8 cellular contexts compared by ENCODE assay signal in the genomic region with DNA sequence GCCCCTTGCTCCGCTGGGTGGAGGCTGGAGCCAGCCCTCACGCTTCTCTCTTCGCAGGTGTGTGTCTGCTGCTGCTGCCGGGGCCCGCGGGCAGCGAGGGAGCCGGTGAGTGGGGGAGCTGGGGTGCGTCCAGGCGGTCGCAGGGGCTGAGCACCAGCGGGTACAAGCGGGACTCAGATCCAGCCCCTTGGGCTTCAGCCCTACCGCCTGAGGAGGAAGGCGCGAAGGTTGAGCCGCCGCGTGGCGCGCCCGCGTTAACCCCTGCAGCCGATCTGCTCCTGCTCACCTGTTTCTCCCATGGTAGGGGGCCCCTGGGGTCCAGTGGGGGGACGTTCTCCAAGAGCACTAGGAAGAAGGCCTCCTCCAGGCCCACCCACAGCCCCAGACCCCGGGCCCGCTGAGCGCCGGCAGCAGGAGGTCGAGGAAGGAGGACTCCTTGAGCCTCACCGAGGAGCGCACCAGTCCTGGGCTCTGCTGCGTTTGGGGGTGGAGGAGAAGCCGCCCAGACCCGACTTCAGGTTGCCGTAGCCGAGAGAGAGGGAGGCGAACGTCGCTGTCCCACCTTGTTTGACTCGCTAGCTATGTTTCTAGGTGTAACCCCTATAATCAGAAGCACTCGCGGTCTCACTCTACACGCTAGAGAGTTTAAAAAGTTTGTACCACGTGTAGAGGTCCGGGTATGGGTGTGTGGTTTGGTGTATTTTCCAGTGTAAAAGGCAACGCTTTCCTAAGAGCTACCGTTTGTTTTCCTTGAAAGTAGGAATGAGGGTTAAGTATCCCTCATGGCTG. TPM values are rescaled to one million over a fixed set of nuclear protein-coding genes. Genes with fewer than 3 reads are reported as not detected.
A peak's percentile ranks its signal among the peaks of the same experiment; 100 is the strongest.
DNase-seq lines count a peak whose midpoint lies in the region; ATAC-seq and TF ChIP-seq lines count a peak whose summit lies in the region.

No MANE protein-coding gene starts in this region.

- ATAC-seq in HG03025 (IDR thresholded peaks at IDR 0.05; ENCODE audit: low FRiP score, unreplicated experiment) = peak; percentile 29
- peak; percentile 34 to 37 for ATAC-seq in naive thymus-derived CD8-positive, alpha-beta T cell

- peaks cover 45% of the 10 kb centered on the region for H3K27me3 ChIP-seq in SJSA1 (replicated peaks)
- H3K27me3 ChIP-seq in endodermal cell (ENCODE audit: control insufficient read depth, insufficient read depth, low read length, poor library complexity, severe bottlenecking) = peaks cover 44% of the 10 kb centered on the region

- no peak overlapping the region for H3K27ac Mint-ChIP-seq in endodermal cell
- no peak overlapping the region for H3K27ac Mint-ChIP-seq in naive thymus-derived CD8-positive, alpha-beta T cell

- peak overlapping the region; percentile 38; the same call in 1 of the 2 replicates for H3K4me3 ChIP-seq in SJSA1
- peak overlapping the region; percentile 76 for H3K4me3 ChIP-seq in endodermal cell (ENCODE audit: low read length)

- POLR2A ChIA-PET in naive thymus-derived CD8-positive, alpha-beta T cell (lab: Charles Lee) = no interaction called here

- H3K27me3 Mint-ChIP-seq in endodermal cell (ENCODE audit: insufficient read depth) = peaks cover 39% of the 10 kb centered on the region
- peaks cover 21 to 54% (median 36%) of the 10 kb centered on the region in 5 donors for H3K27me3 Mint-ChIP-seq in naive thymus-derived CD8-positive, alpha-beta T cell

- peaks cover 15% of the 10 kb centered on the region for H3K4me1 Mint-ChIP-seq in endodermal cell
- H3K4me1 Mint-ChIP-seq in naive thymus-derived CD8-positive, alpha-beta T cell = peaks cover 3 to 18% (median 12%) of the 10 kb centered on the region in 4 donors

- peaks cover 14% of the 10 kb centered on the region for H3K36me3 Mint-ChIP-seq in endodermal cell (ENCODE audit: low read depth)
- H3K36me3 Mint-ChIP-seq in naive thymus-derived CD8-positive, alpha-beta T cell = peaks cover 0 to 3% (median 0%) of the 10 kb centered on the region in 3 donors

- H3K4me3 Mint-ChIP-seq in endodermal cell = peak overlapping the region; percentile 63
- peak overlapping the region; percentile 69 to 90 (median 79) for H3K4me3 Mint-ChIP-seq in naive thymus-derived CD8-positive, alpha-beta T cell

- H3K9me3 Mint-ChIP-seq in endodermal cell = no peaks in the 10 kb centered on the region
- H3K9me3 Mint-ChIP-seq in naive thymus-derived CD8-positive, alpha-beta T cell = no peaks in the 10 kb centered on the region

- H3K9me3 ChIP-seq in SJSA1 (replicated peaks) (no peaks in the 10 kb centered on the region; the same call in 1 of the 2 replicates), endodermal cell (ENCODE audit: control insufficient read depth, low read length) (no peaks in the 10 kb centered on the region)

- 2 to 16% methylated on average over 9 to 48 of the region's 48 CpGs for WGBS in endodermal cell (ENCODE audit: insufficient coverage in 1 of 2, insufficient read length in 1 of 2), 2 experiments

- H3K27ac ChIP-seq in SJSA1 (no peak overlapping the region), endodermal cell (ENCODE audit: low read depth, low read length) (no peak overlapping the region)

- H3K36me3 ChIP-seq in SJSA1 = no peaks in the 10 kb centered on the region
- no peaks in the 10 kb centered on the region for H3K36me3 ChIP-seq in endodermal cell (ENCODE audit: control insufficient read depth, insufficient read depth, low read length)

- peak; percentile 9 for DNase-seq in stimulated activated CD4-positive, alpha-beta T cell treated with anti-CD3 and anti-CD28 coated beads, Interleukin-12 subunit alpha, Interleukin-12 subunit beta, amount 100 ng/mL, for 4 hours
- DNase-seq in stimulated activated CD4-positive, alpha-beta T cell treated with anti-CD3 and anti-CD28 coated beads, Interleukin-2, amount 100 ng/mL, for 48 hours = no peak
- DNase-seq in SJSA1 (ENCODE audit: low read depth in 1 of 2, low spot score in 2 of 2) = no peak
- peak; percentile 81 for DNase-seq in endodermal cell
- peak in 2 of 10 donors; percentile 5 for DNase-seq in naive thymus-derived CD8-positive, alpha-beta T cell
- DNase-seq in stimulated activated naive CD4-positive, alpha-beta T cell treated with Interleukin-2 at 50 U/mL for 16 hours (lab: John Stamatoyannopoulos, UW) = no peak
- no peak for DNase-seq in NCI-H2196 treated with DMSO at 0.1 percent for 48 hours (lab: John Stamatoyannopoulos, UW; ENCODE audit: unreplicated experiment)

- TF ChIP-seq CTCF in endodermal cell (conservative IDR thresholded peaks at IDR 0.05) = no peak

- H3K4me1 ChIP-seq in SJSA1 (replicated peaks) = peaks cover 14% of the 10 kb centered on the region
- no peaks in the 10 kb centered on the region for H3K4me1 ChIP-seq in endodermal cell (ENCODE audit: control insufficient read depth, insufficient read depth, low read length)

- peak overlapping the region; percentile 49 for H3K9ac ChIP-seq in endodermal cell (ENCODE audit: extremely low read depth, low read length, poor library complexity, severe bottlenecking)

RNA-seq across cellular contexts. Expression of a gene that starts 0.8 kb away (rescaled TPM):
- 0.34 and 0.63 TPM in 2 replicates for total RNA-seq in SJSA1 (2014; rRNA removed; shearing (Covaris generic))
- 10 to 100 TPM; 59.1 to 76.2 TPM for total RNA-seq in endodermal cell
- polyA plus RNA-seq in endodermal cell (2013, experiment 1 of 2) = 13.3 TPM
- polyA plus RNA-seq in endodermal cell (2013, experiment 2 of 2) = 9.6 TPM
- under 1 TPM; 0.81 to 0.91 TPM for total RNA-seq in naive thymus-derived CD8-positive, alpha-beta T cell
- under 1 TPM; 0.13 to 0.55 (median 0.47) TPM for polyA plus RNA-seq in naive thymus-derived CD8-positive, alpha-beta T cell

Comparison
In these comparisons a context has a peak if more than half of its experiments do, and no peak if none do; other contexts are left out.
1. DNase-seq: peak in stimulated activated CD4-positive, alpha-beta T cell treated with anti-CD3 and anti-CD28 coated beads, Interleukin-12 subunit alpha, Interleukin-12 subunit beta, amount 100 ng/mL, for 4 hours (single experiment) and endodermal cell (single experiment); none in stimulated activated CD4-positive, alpha-beta T cell treated with anti-CD3 and anti-CD28 coated beads, Interleukin-2, amount 100 ng/mL, for 48 hours (0 of 2), SJSA1 (0 of 2), stimulated activated naive CD4-positive, alpha-beta T cell treated with Interleukin-2 at 50 U/mL for 16 hours (single experiment) and NCI-H2196 treated with DMSO at 0.1 percent for 48 hours (single experiment).
2. RNA of a gene that starts 0.8 kb away (total RNA-seq): 59.1 to 76.2 TPM in endodermal cell; 0.81 to 0.91 TPM in naive thymus-derived CD8-positive, alpha-beta T cell and 0.34 to 0.63 TPM in SJSA1; every median in the first group is over 10 times any median in the second.